In the genomic region with DNA sequence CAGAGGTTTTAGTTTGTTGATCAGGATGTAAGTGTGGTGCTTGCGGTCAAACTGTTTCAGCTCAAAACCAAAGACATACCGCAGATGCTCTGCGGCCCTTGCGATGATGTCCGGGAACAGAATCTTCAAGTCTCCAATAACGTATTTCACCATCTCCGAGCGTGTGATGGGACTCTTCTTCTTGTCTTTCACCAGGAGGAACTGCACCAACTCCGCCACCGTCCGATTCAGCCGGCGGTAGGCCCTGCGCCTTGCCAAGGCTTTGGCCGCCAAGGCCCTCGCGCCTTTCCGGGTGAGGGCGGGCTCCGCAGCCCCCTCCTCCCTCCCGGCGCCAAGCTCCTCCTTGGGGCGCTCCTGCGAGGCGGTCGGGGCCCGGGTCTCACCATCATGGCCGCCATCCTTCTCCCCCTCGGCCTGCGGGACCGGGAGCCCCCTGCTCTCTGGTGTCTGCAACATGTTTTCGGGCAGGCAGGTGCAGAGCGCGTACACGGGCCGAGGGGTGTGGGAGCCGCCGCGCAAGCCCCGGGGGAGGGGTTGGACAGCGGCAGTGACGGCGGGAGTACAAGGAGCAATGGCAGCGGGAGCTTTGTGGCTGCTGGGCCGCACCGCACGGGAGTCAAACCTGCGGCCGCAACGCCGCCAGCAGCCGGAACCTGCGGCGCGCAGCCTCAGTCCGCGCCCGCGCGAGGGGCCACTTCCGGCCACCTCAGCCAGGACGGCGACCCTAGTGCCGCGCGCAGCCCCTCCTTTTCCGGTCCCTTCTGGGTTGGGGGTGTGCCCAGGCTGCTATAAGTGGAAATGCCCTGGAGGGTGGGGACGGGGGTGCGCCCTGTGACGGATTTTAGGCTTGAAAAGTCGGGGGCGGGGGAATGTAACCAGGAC, we compare ENCODE assay signal across 1 cellular context.
TF ChIP-seq lines count a peak whose summit lies in the region.

A gene with protein sequence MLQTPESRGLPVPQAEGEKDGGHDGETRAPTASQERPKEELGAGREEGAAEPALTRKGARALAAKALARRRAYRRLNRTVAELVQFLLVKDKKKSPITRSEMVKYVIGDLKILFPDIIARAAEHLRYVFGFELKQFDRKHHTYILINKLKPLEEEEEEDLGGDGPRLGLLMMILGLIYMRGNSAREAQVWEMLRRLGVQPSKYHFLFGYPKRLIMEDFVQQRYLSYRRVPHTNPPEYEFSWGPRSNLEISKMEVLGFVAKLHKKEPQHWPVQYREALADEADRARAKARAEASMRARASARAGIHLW (minus strand): TSS at position 699 of the 882 bp plus-strand sequence. CDS start 243 bp downstream, at position 456.

TF ChIP-seq in HepG2, 621 proteins besides CTCF, POLR2A, EP300 and RAD21 (continued from another document and continues in another):
- TF ChIP-seq SOX13 (IDR thresholded peaks at IDR 0.05): no peak
- TF ChIP-seq SOX13 (CRISPR knock-in tag; conservative IDR thresholded peaks at IDR 0.05 in 1 of 2, IDR thresholded peaks at IDR 0.05 in 1 of 2): peak in 1 of 2 experiments; percentile 28; a peak in 1 of 4 replicates
- TF ChIP-seq IRF2 (CRISPR knock-in tag; IDR thresholded peaks at IDR 0.05): peak; percentile 36; the same call in 1 of the 2 replicates
- TF ChIP-seq ZNF530 (CRISPR knock-in tag; IDR thresholded peaks at IDR 0.05; ENCODE audit: low read depth): no peak
- peak; percentile 72; the same call in 1 of the 2 replicates for TF ChIP-seq ZSCAN20 (CRISPR knock-in tag; IDR thresholded peaks at IDR 0.05; ENCODE audit: borderline replicate concordance)
- TF ChIP-seq MED8 (CRISPR knock-in tag; IDR thresholded peaks at IDR 0.05; ENCODE audit: insufficient replicate concordance): peak; percentile 86
- TF ChIP-seq, protein P1, sequence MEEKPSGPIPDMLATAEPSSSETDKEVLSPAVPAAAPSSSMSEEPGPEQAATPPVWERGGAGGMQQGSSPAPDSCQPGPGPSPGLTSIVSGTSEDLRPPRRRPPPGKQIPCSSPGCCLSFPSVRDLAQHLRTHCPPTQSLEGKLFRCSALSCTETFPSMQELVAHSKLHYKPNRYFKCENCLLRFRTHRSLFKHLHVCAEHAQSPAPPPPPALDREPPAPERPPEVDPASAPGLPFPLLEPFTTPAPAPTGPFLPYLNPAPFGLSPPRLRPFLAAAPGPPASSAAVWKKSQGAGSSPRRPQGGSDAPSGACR (CRISPR knock-in tag; IDR thresholded peaks at IDR 0.05): peak; percentile 92; the same call in 1 of the 2 replicates
- TF ChIP-seq, protein P2, sequence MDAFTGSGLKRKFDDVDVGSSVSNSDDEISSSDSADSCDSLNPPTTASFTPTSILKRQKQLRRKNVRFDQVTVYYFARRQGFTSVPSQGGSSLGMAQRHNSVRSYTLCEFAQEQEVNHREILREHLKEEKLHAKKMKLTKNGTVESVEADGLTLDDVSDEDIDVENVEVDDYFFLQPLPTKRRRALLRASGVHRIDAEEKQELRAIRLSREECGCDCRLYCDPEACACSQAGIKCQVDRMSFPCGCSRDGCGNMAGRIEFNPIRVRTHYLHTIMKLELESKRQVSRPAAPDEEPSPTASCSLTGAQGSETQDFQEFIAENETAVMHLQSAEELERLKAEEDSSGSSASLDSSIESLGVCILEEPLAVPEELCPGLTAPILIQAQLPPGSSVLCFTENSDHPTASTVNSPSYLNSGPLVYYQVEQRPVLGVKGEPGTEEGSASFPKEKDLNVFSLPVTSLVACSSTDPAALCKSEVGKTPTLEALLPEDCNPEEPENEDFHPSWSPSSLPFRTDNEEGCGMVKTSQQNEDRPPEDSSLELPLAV (CRISPR knock-in tag; conservative IDR thresholded peaks at IDR 0.05; ENCODE audit: low read depth): 0 out of 2 replicates have a peak, but pooled peaks have one; percentile 38
- TF ChIP-seq, protein P3, sequence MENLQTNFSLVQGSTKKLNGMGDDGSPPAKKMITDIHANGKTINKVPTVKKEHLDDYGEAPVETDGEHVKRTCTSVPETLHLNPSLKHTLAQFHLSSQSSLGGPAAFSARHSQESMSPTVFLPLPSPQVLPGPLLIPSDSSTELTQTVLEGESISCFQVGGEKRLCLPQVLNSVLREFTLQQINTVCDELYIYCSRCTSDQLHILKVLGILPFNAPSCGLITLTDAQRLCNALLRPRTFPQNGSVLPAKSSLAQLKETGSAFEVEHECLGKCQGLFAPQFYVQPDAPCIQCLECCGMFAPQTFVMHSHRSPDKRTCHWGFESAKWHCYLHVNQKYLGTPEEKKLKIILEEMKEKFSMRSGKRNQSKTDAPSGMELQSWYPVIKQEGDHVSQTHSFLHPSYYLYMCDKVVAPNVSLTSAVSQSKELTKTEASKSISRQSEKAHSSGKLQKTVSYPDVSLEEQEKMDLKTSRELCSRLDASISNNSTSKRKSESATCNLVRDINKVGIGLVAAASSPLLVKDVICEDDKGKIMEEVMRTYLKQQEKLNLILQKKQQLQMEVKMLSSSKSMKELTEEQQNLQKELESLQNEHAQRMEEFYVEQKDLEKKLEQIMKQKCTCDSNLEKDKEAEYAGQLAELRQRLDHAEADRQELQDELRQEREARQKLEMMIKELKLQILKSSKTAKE (CRISPR knock-in tag; IDR thresholded peaks at IDR 0.05; ENCODE audit: borderline replicate concordance): no peak
- TF ChIP-seq, protein P4, sequence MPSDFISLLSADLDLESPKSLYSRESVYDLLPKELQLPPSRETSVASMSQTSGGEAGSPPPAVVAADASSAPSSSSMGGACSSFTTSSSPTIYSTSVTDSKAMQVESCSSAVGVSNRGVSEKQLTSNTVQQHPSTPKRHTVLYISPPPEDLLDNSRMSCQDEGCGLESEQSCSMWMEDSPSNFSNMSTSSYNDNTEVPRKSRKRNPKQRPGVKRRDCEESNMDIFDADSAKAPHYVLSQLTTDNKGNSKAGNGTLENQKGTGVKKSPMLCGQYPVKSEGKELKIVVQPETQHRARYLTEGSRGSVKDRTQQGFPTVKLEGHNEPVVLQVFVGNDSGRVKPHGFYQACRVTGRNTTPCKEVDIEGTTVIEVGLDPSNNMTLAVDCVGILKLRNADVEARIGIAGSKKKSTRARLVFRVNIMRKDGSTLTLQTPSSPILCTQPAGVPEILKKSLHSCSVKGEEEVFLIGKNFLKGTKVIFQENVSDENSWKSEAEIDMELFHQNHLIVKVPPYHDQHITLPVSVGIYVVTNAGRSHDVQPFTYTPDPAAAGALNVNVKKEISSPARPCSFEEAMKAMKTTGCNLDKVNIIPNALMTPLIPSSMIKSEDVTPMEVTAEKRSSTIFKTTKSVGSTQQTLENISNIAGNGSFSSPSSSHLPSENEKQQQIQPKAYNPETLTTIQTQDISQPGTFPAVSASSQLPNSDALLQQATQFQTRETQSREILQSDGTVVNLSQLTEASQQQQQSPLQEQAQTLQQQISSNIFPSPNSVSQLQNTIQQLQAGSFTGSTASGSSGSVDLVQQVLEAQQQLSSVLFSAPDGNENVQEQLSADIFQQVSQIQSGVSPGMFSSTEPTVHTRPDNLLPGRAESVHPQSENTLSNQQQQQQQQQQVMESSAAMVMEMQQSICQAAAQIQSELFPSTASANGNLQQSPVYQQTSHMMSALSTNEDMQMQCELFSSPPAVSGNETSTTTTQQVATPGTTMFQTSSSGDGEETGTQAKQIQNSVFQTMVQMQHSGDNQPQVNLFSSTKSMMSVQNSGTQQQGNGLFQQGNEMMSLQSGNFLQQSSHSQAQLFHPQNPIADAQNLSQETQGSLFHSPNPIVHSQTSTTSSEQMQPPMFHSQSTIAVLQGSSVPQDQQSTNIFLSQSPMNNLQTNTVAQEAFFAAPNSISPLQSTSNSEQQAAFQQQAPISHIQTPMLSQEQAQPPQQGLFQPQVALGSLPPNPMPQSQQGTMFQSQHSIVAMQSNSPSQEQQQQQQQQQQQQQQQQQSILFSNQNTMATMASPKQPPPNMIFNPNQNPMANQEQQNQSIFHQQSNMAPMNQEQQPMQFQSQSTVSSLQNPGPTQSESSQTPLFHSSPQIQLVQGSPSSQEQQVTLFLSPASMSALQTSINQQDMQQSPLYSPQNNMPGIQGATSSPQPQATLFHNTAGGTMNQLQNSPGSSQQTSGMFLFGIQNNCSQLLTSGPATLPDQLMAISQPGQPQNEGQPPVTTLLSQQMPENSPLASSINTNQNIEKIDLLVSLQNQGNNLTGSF (CRISPR knock-in tag; IDR thresholded peaks at IDR 0.05): peak; percentile 77
- TF ChIP-seq XBP1 (CRISPR knock-in tag; IDR thresholded peaks at IDR 0.05): no peak
- TF ChIP-seq ZBTB38 (CRISPR knock-in tag; IDR thresholded peaks at IDR 0.05): peak; percentile 57; the same call in 1 of the 2 replicates
- no peak; the same call in 1 of the 2 replicates for TF ChIP-seq REL (CRISPR knock-in tag; conservative IDR thresholded peaks at IDR 0.05)
- no peak for TF ChIP-seq RARG (CRISPR knock-in tag; IDR thresholded peaks at IDR 0.05; ENCODE audit: low read depth)
- TF ChIP-seq NR2C2 (CRISPR knock-in tag; IDR thresholded peaks at IDR 0.05; ENCODE audit: borderline replicate concordance): peak; percentile 79
- TF ChIP-seq YY1 (IDR thresholded peaks at IDR 0.05; ENCODE audit: insufficient read depth, insufficient replicate concordance, low read depth, low read length): peak; percentile 90
- TF ChIP-seq, protein P5, sequence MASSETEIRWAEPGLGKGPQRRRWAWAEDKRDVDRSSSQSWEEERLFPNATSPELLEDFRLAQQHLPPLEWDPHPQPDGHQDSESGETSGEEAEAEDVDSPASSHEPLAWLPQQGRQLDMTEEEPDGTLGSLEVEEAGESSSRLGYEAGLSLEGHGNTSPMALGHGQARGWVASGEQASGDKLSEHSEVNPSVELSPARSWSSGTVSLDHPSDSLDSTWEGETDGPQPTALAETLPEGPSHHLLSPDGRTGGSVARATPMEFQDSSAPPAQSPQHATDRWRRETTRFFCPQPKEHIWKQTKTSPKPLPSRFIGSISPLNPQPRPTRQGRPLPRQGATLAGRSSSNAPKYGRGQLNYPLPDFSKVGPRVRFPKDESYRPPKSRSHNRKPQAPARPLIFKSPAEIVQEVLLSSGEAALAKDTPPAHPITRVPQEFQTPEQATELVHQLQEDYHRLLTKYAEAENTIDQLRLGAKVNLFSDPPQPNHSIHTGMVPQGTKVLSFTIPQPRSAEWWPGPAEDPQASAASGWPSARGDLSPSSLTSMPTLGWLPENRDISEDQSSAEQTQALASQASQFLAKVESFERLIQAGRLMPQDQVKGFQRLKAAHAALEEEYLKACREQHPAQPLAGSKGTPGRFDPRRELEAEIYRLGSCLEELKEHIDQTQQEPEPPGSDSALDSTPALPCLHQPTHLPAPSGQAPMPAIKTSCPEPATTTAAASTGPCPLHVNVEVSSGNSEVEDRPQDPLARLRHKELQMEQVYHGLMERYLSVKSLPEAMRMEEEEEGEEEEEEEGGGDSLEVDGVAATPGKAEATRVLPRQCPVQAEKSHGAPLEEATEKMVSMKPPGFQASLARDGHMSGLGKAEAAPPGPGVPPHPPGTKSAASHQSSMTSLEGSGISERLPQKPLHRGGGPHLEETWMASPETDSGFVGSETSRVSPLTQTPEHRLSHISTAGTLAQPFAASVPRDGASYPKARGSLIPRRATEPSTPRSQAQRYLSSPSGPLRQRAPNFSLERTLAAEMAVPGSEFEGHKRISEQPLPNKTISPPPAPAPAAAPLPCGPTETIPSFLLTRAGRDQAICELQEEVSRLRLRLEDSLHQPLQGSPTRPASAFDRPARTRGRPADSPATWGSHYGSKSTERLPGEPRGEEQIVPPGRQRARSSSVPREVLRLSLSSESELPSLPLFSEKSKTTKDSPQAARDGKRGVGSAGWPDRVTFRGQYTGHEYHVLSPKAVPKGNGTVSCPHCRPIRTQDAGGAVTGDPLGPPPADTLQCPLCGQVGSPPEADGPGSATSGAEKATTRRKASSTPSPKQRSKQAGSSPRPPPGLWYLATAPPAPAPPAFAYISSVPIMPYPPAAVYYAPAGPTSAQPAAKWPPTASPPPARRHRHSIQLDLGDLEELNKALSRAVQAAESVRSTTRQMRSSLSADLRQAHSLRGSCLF (CRISPR knock-in tag; IDR thresholded peaks at IDR 0.05; ENCODE audit: borderline replicate concordance): no peak
- peak; percentile 32 for TF ChIP-seq ZNF333 (CRISPR knock-in tag; IDR thresholded peaks at IDR 0.05; ENCODE audit: borderline replicate concordance)
- peak; percentile 51; the same call in 1 of the 2 replicates for TF ChIP-seq ZNF83 (CRISPR knock-in tag; IDR thresholded peaks at IDR 0.05; ENCODE audit: borderline replicate concordance)
- TF ChIP-seq ZNF572 (CRISPR knock-in tag; IDR thresholded peaks at IDR 0.05): peak; percentile 80; the same call in 1 of the 2 replicates
- TF ChIP-seq, protein P6, sequence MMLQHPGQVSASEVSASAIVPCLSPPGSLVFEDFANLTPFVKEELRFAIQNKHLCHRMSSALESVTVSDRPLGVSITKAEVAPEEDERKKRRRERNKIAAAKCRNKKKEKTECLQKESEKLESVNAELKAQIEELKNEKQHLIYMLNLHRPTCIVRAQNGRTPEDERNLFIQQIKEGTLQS (CRISPR knock-in tag; IDR thresholded peaks at IDR 0.05): peak; percentile 26; the same call in 1 of the 2 replicates
- no peak for TF ChIP-seq NCOA1 (CRISPR knock-in tag; IDR thresholded peaks at IDR 0.05)
- TF ChIP-seq MLLT10 (CRISPR knock-in tag; IDR thresholded peaks at IDR 0.05): no peak
- TF ChIP-seq ZNF577 (CRISPR knock-in tag; IDR thresholded peaks at IDR 0.05; ENCODE audit: borderline replicate concordance, low read depth): no peak
- TF ChIP-seq NBN (conservative IDR thresholded peaks at IDR 0.05): no peak
- no peak for TF ChIP-seq PRPF4 (IDR thresholded peaks at IDR 0.05; ENCODE audit: low read depth, low read length, poor library complexity, severe bottlenecking)
- TF ChIP-seq, protein P7, sequence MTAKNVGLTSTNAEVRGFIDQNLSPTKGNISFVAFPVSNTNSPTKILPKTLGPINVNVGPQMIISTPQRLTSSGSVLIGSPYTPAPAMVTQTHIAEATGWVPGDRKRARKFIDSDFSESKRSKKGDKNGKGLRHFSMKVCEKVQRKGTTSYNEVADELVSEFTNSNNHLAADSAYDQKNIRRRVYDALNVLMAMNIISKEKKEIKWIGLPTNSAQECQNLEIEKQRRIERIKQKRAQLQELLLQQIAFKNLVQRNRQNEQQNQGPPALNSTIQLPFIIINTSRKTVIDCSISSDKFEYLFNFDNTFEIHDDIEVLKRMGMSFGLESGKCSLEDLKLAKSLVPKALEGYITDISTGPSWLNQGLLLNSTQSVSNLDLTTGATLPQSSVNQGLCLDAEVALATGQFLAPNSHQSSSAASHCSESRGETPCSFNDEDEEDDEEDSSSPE (CRISPR knock-in tag; IDR thresholded peaks at IDR 0.05): peak; percentile 56; the same call in 1 of the 2 replicates
- TF ChIP-seq ZNF251 (CRISPR knock-in tag; IDR thresholded peaks at IDR 0.05): no peak
